ENCODE assay signal across 12 cellular contexts in the genomic region with DNA sequence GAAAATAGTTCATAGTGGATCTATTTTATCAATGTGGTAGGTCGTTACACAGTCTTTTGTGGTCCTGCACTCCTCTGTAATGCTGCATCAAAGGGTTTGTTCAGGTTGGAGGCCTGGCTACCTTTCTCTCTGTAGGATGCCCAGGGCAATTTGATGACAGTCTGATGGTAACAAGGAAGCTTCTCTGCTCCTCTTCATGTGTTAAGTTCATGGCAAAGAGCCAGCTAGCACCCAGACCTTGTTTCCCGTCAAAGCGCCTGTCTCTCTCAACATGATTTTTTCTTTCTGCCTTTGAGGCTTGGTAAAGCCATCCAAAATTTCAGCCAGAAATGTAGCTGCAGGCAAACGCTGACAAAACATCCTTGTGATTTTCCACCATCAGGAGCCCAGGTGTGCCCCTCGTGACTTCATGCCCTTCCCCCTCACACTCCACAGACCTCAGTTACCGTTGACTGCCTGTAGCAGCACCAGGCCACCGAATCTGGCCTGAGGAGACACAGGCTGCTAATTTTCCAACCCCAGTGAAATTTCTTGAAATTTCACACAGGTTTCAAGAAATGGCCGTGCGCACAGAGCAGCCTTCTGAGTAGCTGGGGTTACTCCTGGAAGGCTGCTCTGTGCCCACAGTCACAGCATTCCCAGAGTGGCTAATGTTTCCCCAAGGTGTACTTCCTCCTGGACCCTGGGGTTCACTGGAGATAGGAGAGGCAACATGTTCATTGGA.
DNase-seq lines count a peak whose midpoint lies in the region; ATAC-seq and TF ChIP-seq lines count a peak whose summit lies in the region.
"Had no signal": no experiment of that assay in that cellular context is flagged by ENCODE, and none has a peak within 500 bp of the region (broad histone marks: within the 10 kb centered on the region; RNA-seq: fewer than 3 reads in every experiment).

No MANE protein-coding gene starts in this region.

- no peaks in the 10 kb centered on the region for H3K27me3 ChIP-seq in psoas muscle (ENCODE audit: insufficient read depth in 3 of 3, low read length in 2 of 3)
- H3K27me3 ChIP-seq: uterus had no signal

- H3K27ac ChIP-seq in psoas muscle: no peak overlapping the region

- H3K27me3 Mint-ChIP-seq in chondrocyte (ENCODE audit: low read depth): no peaks in the 10 kb centered on the region
- H3K27me3 Mint-ChIP-seq: activated T-cell treated with anti-CD3 and anti-CD28 coated beads, Interleukin-2, amount 50 U/mL, for 24 hours had no signal

- H3K9me3 Mint-ChIP-seq in chondrocyte (ENCODE audit: low read depth): peaks cover 7% of the 10 kb centered on the region
- H3K9me3 Mint-ChIP-seq: activated T-cell treated with anti-CD3 and anti-CD28 coated beads, Interleukin-2, amount 50 U/mL, for 24 hours; natural killer cell had no signal

- ATAC-seq in GM18519 (IDR thresholded peaks at IDR 0.05; ENCODE audit: low FRiP score, unreplicated experiment) (peak; percentile 50), GM21526 (IDR thresholded peaks at IDR 0.05; ENCODE audit: low FRiP score, unreplicated experiment) (peak; percentile 56), HG03103 (IDR thresholded peaks at IDR 0.05; ENCODE audit: low read depth, unreplicated experiment) (peak; percentile 64), psoas muscle (no peak)
- ATAC-seq: natural killer cell had no signal

- intact Hi-C loops in psoas muscle (cut with DNase I): no loop called here

- DNase-seq in chondrocyte (ENCODE audit: low spot score) (no peak), NCI-H128 (lab: John Stamatoyannopoulos, UW; ENCODE audit: unreplicated experiment) (no peak), psoas muscle (no peak), G401 (ENCODE audit: low spot score) (no peak), GM13977 (ENCODE audit: low spot score) (no peak)
- DNase-seq: activated T-cell treated with anti-CD3 and anti-CD28 coated beads, Interleukin-2, amount 50 U/mL, for 24 hours; natural killer cell; NCI-H2081; uterus had no signal

- no peaks in the 10 kb centered on the region for H3K4me1 ChIP-seq in psoas muscle

- in situ Hi-C loops in G401 (cut with HindIII; ENCODE audit: low sequenced_read_pairs): no loop called here
- in situ Hi-C loops in GM13977 (cut with MboI; ENCODE audit: low pct_unique_long_range_greater_than_20kb, low sequenced_read_pairs, unreplicated experiment): no loop called here

- H3K36me3 Mint-ChIP-seq in chondrocyte (ENCODE audit: low read depth): peaks cover 5% of the 10 kb centered on the region
- H3K36me3 Mint-ChIP-seq: natural killer cell had no signal

- peaks cover 70% of the 10 kb centered on the region for H3K4me1 Mint-ChIP-seq in chondrocyte (ENCODE audit: low read depth)
- H3K4me1 Mint-ChIP-seq: natural killer cell had no signal

- no peak overlapping the region for H3K4me3 Mint-ChIP-seq in chondrocyte (ENCODE audit: unreplicated experiment)
- H3K4me3 Mint-ChIP-seq: activated T-cell treated with anti-CD3 and anti-CD28 coated beads, Interleukin-2, amount 50 U/mL, for 24 hours; natural killer cell had no signal

- no peaks in the 10 kb centered on the region for H3K36me3 ChIP-seq in psoas muscle (ENCODE audit: insufficient read depth in 1 of 2, low read depth in 1 of 2)
- H3K36me3 ChIP-seq: uterus had no signal

- H3K4me3 ChIP-seq in psoas muscle: no peak overlapping the region
- H3K4me3 ChIP-seq: uterus had no signal

- H3K9me3 ChIP-seq in psoas muscle: no peaks in the 10 kb centered on the region
- H3K9me3 ChIP-seq: uterus had no signal

- peak overlapping the region; percentile 73 for H3K27ac Mint-ChIP-seq in chondrocyte (ENCODE audit: unreplicated experiment)
- H3K27ac Mint-ChIP-seq: activated T-cell treated with anti-CD3 and anti-CD28 coated beads, Interleukin-2, amount 50 U/mL, for 24 hours; natural killer cell had no signal

- 70 to 75% (median 74%) methylated on average over 9 of the region's 9 CpGs for WGBS in psoas muscle, 3 donors

- TF ChIP-seq CTCF in chondrocyte (IDR thresholded peaks at IDR 0.05) (no peak), psoas muscle (IDR thresholded peaks at IDR 0.05) (no peak), GM13977 (IDR thresholded peaks at IDR 0.05; ENCODE audit: extremely low read depth, insufficient read depth, missing control alignments) (no peak)

Comparison
In these comparisons a context has a peak if more than half of its experiments do, and no peak if none do; other contexts are left out.
1. ATAC-seq: peak in GM18519 (single experiment), GM21526 (single experiment) and HG03103 (single experiment); none in psoas muscle (0 of 4).